11 cellular contexts compared by ENCODE assay signal in genomic region chr20:36847710-36848040, GRCh38. TPM values are rescaled to one million over a fixed set of nuclear protein-coding genes. Genes with fewer than 3 reads are reported as not detected.
DNase-seq lines count a peak whose midpoint lies in the region; ATAC-seq and TF ChIP-seq lines count a peak whose summit lies in the region.
"Had no signal": no experiment of that assay in that cellular context is flagged by ENCODE, and none has a peak within 500 bp of the region (broad histone marks: within the 10 kb centered on the region; RNA-seq: fewer than 3 reads in every experiment).

No MANE protein-coding gene starts in this region.

- peaks cover 31% of the 10 kb centered on the region for H3K4me1 ChIP-seq in IMR-90 (ENCODE audit: control insufficient read depth, insufficient read depth, low read length)
- peaks cover 71% of the 10 kb centered on the region for H3K4me1 ChIP-seq in lower lobe of right lung
- peaks cover 62% of the 10 kb centered on the region for H3K4me1 ChIP-seq in suprapubic skin

- peak overlapping the region; percentile 19 to 89; a peak in 3 of 4 replicates for H4K8ac ChIP-seq in IMR-90 (ENCODE audit: low read depth in 2 of 2, low read length in 2 of 2)

- in situ Hi-C loops in IMR-90 (cut with MboI; ENCODE audit: low sequenced_read_pairs) = no loop called here

- DNase-seq in IMR-90 (peak; percentile 41), cardiac fibroblast (ENCODE audit: low read depth in 2 of 2) (peak; percentile 31 to 67), lower lobe of right lung (no peak), suprapubic skin (ENCODE audit: low spot score in 2 of 2) (no peak), GM10248 (ENCODE audit: extremely low spot score) (no peak), cerebellar nuclear complex (lab: John Stamatoyannopoulos, UW) (no peak)
- DNase-seq: activated CD4-positive, alpha-beta T cell treated with anti-CD3 and anti-CD28 coated beads for 4 hours; effector memory CD8-positive, alpha-beta T cell had no signal

- H2BK15ac ChIP-seq in IMR-90 (ENCODE audit: low read depth, low read length) = peak overlapping the region; percentile 83; the same call in 1 of the 3 replicates

- ATAC-seq in IMR-90 (ENCODE audit: low read depth) (no peak), lower lobe of right lung (no peak), HG02678 (IDR thresholded peaks at IDR 0.05; ENCODE audit: unreplicated experiment) (no peak), GM18520 (IDR thresholded peaks at IDR 0.05; ENCODE audit: unreplicated experiment) (no peak)
- ATAC-seq: effector memory CD8-positive, alpha-beta T cell had no signal

- no peak overlapping the region; the same call in 1 of the 2 replicates for H3K4me2 ChIP-seq in IMR-90 (ENCODE audit: low read depth, low read length)

- no peak overlapping the region for H2AFZ ChIP-seq in IMR-90 (replicated peaks; ENCODE audit: low read length, poor library complexity)

- peak overlapping the region; percentile 94 for H3K4ac ChIP-seq in IMR-90 (ENCODE audit: low read depth, low read length)

- peaks cover 4% of the 10 kb centered on the region; the same call in 1 of the 2 replicates for H3K36me3 ChIP-seq in IMR-90 (ENCODE audit: control insufficient read depth, insufficient read depth, low read length)
- H3K36me3 ChIP-seq in lower lobe of right lung = no peaks in the 10 kb centered on the region
- H3K36me3 ChIP-seq in suprapubic skin = no peaks in the 10 kb centered on the region

- TF ChIP-seq RAD21 in IMR-90 (IDR thresholded peaks at IDR 0.05; ENCODE audit: low read length) = no peak

- peak overlapping the region; percentile 94 for H2BK5ac ChIP-seq in IMR-90 (ENCODE audit: low read depth, low read length, poor library complexity, severe bottlenecking)

- H3K4me3 ChIP-seq in IMR-90 (ENCODE audit: insufficient read depth, low read depth, low read length) (no peak overlapping the region), cardiac fibroblast (replicated peaks in 1 of 2; ENCODE audit: low read depth in 2 of 2, low read length in 2 of 2) (no peak overlapping the region), lower lobe of right lung (no peak overlapping the region), suprapubic skin (no peak overlapping the region)

- no peak for TF ChIP-seq POLR2A in IMR-90 (IDR thresholded peaks at IDR 0.05; ENCODE audit: low read depth, low read length)
- TF ChIP-seq POLR2A in suprapubic skin (IDR thresholded peaks at IDR 0.05) = no peak

- intact Hi-C loops in IMR-90 (cut with micrococcal nuclease) (no loop called here), lower lobe of right lung (cut with DNase I) (no loop called here)

- TF ChIP-seq CTCF in IMR-90 (conservative IDR thresholded peaks at IDR 0.05; ENCODE audit: low read depth, low read length) (no peak), cardiac fibroblast (IDR thresholded peaks at IDR 0.05; ENCODE audit: low read depth, low read length) (no peak), lower lobe of right lung (IDR thresholded peaks at IDR 0.05) (no peak), suprapubic skin (IDR thresholded peaks at IDR 0.05) (no peak), GM10248 (IDR thresholded peaks at IDR 0.05; ENCODE audit: control extremely low read depth, extremely low read depth, low read depth, missing control alignments) (no peak)

- 100% methylated on average over 1 of the region's 1 CpG; no CpG with 5 or more reads in 1 of the 2 experiments for WGBS in IMR-90 (ENCODE audit: extremely low coverage in 2 of 2, insufficient read length in 1 of 2), 2 experiments
- WGBS in suprapubic skin = 71% methylated on average over 1 of the region's 1 CpG

- H2AK5ac ChIP-seq in IMR-90 (ENCODE audit: low read depth, low read length) = peak overlapping the region; percentile 96

- H3K23ac ChIP-seq in IMR-90 (ENCODE audit: low read depth, low read length) = peak overlapping the region; percentile 81; the same call in 1 of the 2 replicates

- peak overlapping the region; percentile 87 for H3K27ac ChIP-seq in IMR-90 (ENCODE audit: insufficient read depth, low read length)
- H3K27ac ChIP-seq in lower lobe of right lung = peak overlapping the region; percentile 77
- peak overlapping the region; percentile 83 for H3K27ac ChIP-seq in suprapubic skin

- peaks cover 23% of the 10 kb centered on the region for H3K9me1 ChIP-seq in IMR-90 (ENCODE audit: insufficient read depth, low read length)

- H3K56ac ChIP-seq in IMR-90 (ENCODE audit: extremely low read depth, insufficient read depth, low read length) = no peak overlapping the region; the same call in 1 of the 2 replicates

- peaks cover 10% of the 10 kb centered on the region; the same call in 1 of the 2 replicates for H4K20me1 ChIP-seq in IMR-90 (ENCODE audit: insufficient read depth, low read length)

- POLR2A ChIA-PET in IMR-90 (lab: Charles Lee; ENCODE audit: unreplicated experiment) = interaction anchor here (0.6 kb wide), 2 partner anchors 10 to 25 kb away, joined by 4 to 11 read pairs; no protein-coding TSS in a partner anchor
- POLR2A ChIA-PET in GM10248 (lab: Yijun Ruan, JAX) = interaction anchor here (0.6 to 0.7 kb wide), 2 partner anchors 15 to 294 kb away, joined by 3 to 7 read pairs; no protein-coding TSS in a partner anchor

- peak overlapping the region; percentile 70; the same call in 1 of the 2 replicates for H2BK20ac ChIP-seq in IMR-90 (ENCODE audit: low read depth, low read length)

- dilution Hi-C loops in IMR-90 (cut with HindIII; ENCODE audit: low sequenced_read_pairs, unreplicated experiment) = no loop called here

- H3K9ac ChIP-seq in IMR-90 (ENCODE audit: low read depth, low read length) = peak overlapping the region; percentile 7; the same call in 1 of the 2 replicates

- peak overlapping the region; percentile 88; the same call in 1 of the 2 replicates for H4K91ac ChIP-seq in IMR-90 (ENCODE audit: insufficient read depth, low read depth, low read length)

- no TSS peak for BruUV-seq in IMR-90 (replicated peaks; lab: Mats Ljungman, UMichigan)

- no peak overlapping the region for H4K5ac ChIP-seq in IMR-90 (ENCODE audit: low read depth, low read length)

- H3K18ac ChIP-seq in IMR-90 (ENCODE audit: low read depth, low read length) = no peak overlapping the region

- peak overlapping the region; percentile 86 for H2BK120ac ChIP-seq in IMR-90 (ENCODE audit: low read depth, low read length)

- H3K27me3 ChIP-seq in IMR-90 (ENCODE audit: control insufficient read depth, insufficient read depth, low read length) (no peaks in the 10 kb centered on the region), lower lobe of right lung (ENCODE audit: low read depth) (no peaks in the 10 kb centered on the region), suprapubic skin (no peaks in the 10 kb centered on the region)

- H2AK9ac ChIP-seq in IMR-90 (replicated peaks; ENCODE audit: low read depth, low read length, poor library complexity) = peak overlapping the region; percentile 81

- H3K9me3 ChIP-seq in IMR-90 (ENCODE audit: control insufficient read depth, insufficient read depth, low read length) (peaks cover 3% of the 10 kb centered on the region), lower lobe of right lung (no peaks in the 10 kb centered on the region), suprapubic skin (no peaks in the 10 kb centered on the region)

- H3K14ac ChIP-seq in IMR-90 (replicated peaks; ENCODE audit: low read depth, low read length) = peak overlapping the region; percentile 87

- CTCF ChIA-PET in IMR-90 (lab: Yijun Ruan, JAX) = interaction anchor here (0.5 to 1.3 kb wide), 3 partner anchors 9 to 17 kb away, joined by 3 to 4 read pairs (median 3); a partner anchor contains a TSS
- CTCF ChIA-PET in GM10248 (lab: Yijun Ruan, JAX) = interaction anchor here (1.5 to 7.3 kb wide), 5 partner anchors 10 to 39 kb away, joined by 3 to 61 read pairs (median 5); a partner anchor contains a TSS

- TF ChIP-seq EP300 in suprapubic skin (IDR thresholded peaks at IDR 0.05) = no peak

- H3K79me1 ChIP-seq in IMR-90 (ENCODE audit: low read depth in 1 of 2, low read length in 2 of 2) = peaks cover 30 to 79% of the 10 kb centered on the region in 2 experiments

TF ChIP-seq in IMR-90, 13 proteins besides CTCF, POLR2A, EP300 and RAD21:
- TF ChIP-seq MXI1 (IDR thresholded peaks at IDR 0.05; ENCODE audit: borderline replicate concordance, low read depth, low read length) (no peak), MAZ (IDR thresholded peaks at IDR 0.05; ENCODE audit: borderline replicate concordance, low read depth, low read length) (no peak), RFX5 (IDR thresholded peaks at IDR 0.05; ENCODE audit: low read depth, low read length) (no peak), ELK1 (IDR thresholded peaks at IDR 0.05; ENCODE audit: borderline replicate concordance, low read depth, low read length) (no peak), RCOR1 (IDR thresholded peaks at IDR 0.05; ENCODE audit: insufficient replicate concordance, low read length) (peak; percentile 34), SMC3 (IDR thresholded peaks at IDR 0.05; ENCODE audit: low read depth, low read length) (no peak), CEBPB (IDR thresholded peaks at IDR 0.05; ENCODE audit: low read depth, low read length) (peak; percentile 81), NFE2L2 (IDR thresholded peaks at IDR 0.05; ENCODE audit: low read depth, low read length) (no peak)

RNA-seq across cellular contexts. Expression of gene TLDC2, which starts 28.3 kb away (rescaled TPM):
- under 0.01 and 0.18 TPM in 2 replicates for total RNA-seq in IMR-90 (2012; rRNA removed)
- 0.07 and 0.19 TPM in 2 replicates for polyA plus RNA-seq in IMR-90 (2012; rRNA removed)
- 0.05 and 0.08 TPM in 2 replicates for polyA plus RNA-seq in IMR-90 (2012; cell fraction: cytosol; rRNA removed)
- 0.07 and 0.10 TPM in 2 replicates for polyA plus RNA-seq in IMR-90 (2012; cell fraction: nucleus; rRNA removed; ENCODE audit: low replicate concordance)
- 1.3 TPM for total RNA-seq in lower lobe of right lung
- total RNA-seq in suprapubic skin = not detected
- total RNA-seq: SK-MEL-5 had no signal

Comparison
In these comparisons a context has a peak if more than half of its experiments do, and no peak if none do; other contexts are left out.
1. DNase-seq: peak in IMR-90 (single experiment) and cardiac fibroblast (2 of 2); none in lower lobe of right lung (single experiment), suprapubic skin (0 of 2), GM10248 (single experiment) and cerebellar nuclear complex (0 of 2).
2. Peak in every context shown above with its lines, with median percentiles within 50 percentile points of each other: H3K27ac ChIP-seq.